9 cellular contexts compared by ENCODE assay signal in genomic region chr1:93629101-93630059, GRCh38. TPM values are rescaled to one million over a fixed set of nuclear protein-coding genes. Genes with fewer than 3 reads are reported as not detected.
DNase-seq lines count a peak whose midpoint lies in the region; ATAC-seq and TF ChIP-seq lines count a peak whose summit lies in the region.
"Had no signal": no experiment of that assay in that cellular context is flagged by ENCODE, and none has a peak within 500 bp of the region (broad histone marks: within the 10 kb centered on the region; RNA-seq: fewer than 3 reads in every experiment).

No MANE protein-coding gene starts in this region.

- no peak overlapping the region for H3K4me3 ChIP-seq in epithelial cell of esophagus (ENCODE audit: low read length)
- H3K4me3 ChIP-seq: BLaER1 had no signal

- TF ChIP-seq CTCF in VCaP (conservative IDR thresholded peaks at IDR 0.05) (peak; percentile 83), epithelial cell of esophagus (IDR thresholded peaks at IDR 0.05; ENCODE audit: insufficient read depth, low read depth, low read length, missing control alignments) (peak; percentile 83)

- peak overlapping the region; percentile 57 for H3K27ac ChIP-seq in VCaP
- H3K27ac ChIP-seq: BLaER1 had no signal

- ATAC-seq in HG02759 (IDR thresholded peaks at IDR 0.05; ENCODE audit: unreplicated experiment): peak; percentile 63
- ATAC-seq in HG02970 (IDR thresholded peaks at IDR 0.05; ENCODE audit: low FRiP score, unreplicated experiment): no peak

- DNase-seq in NCI-H2081 (lab: John Stamatoyannopoulos, UW) (peak; percentile 32 to 59), NCI-H2081 treated with DMSO at 0.1 percent for 48 hours (lab: John Stamatoyannopoulos, UW) (no peak), NCI-H2227 (lab: John Stamatoyannopoulos, UW; ENCODE audit: unreplicated experiment) (peak; percentile 77), epithelial cell of esophagus (ENCODE audit: low read depth) (peak; percentile 79), myocyte (ENCODE audit: low read depth) (peak; percentile 82)

RNA-seq across cellular contexts. Expression of gene BCAR3, which starts 52.3 kb away (rescaled TPM):
- 46.6 and 59.6 TPM in 2 replicates for total RNA-seq in myocyte
- polyA plus RNA-seq in myocyte (2012): 34.0 TPM
